Comparison of ENCODE assay signal across 12 cellular contexts in genomic region chr2:216829533-216829932, GRCh38. TPM values are rescaled to one million over a fixed set of nuclear protein-coding genes. Genes with fewer than 3 reads are reported as not detected.
DNase-seq lines count a peak whose midpoint lies in the region; ATAC-seq, FAIRE-seq and TF ChIP-seq lines count a peak whose summit lies in the region.
"Had no signal": no experiment of that assay in that cellular context is flagged by ENCODE, and none has a peak within 500 bp of the region (broad histone marks: within the 10 kb centered on the region; RNA-seq: fewer than 3 reads in every experiment).

No MANE protein-coding gene starts in this region.

- peak; percentile 95 to 99 (median 96) for ATAC-seq in right lobe of liver
- no peak for ATAC-seq in HG03159 (IDR thresholded peaks at IDR 0.05; ENCODE audit: unreplicated experiment)
- no peak for ATAC-seq in GM18511 (IDR thresholded peaks at IDR 0.05; ENCODE audit: unreplicated experiment)
- ATAC-seq: naive thymus-derived CD8-positive, alpha-beta T cell had no signal

- DNase-seq in AG08395 (ENCODE audit: low spot score): peak; percentile 71
- DNase-seq in NCI-H2029 (lab: John Stamatoyannopoulos, UW): peak; percentile 89
- peak; percentile 43 for DNase-seq in bronchial epithelial cell (ENCODE audit: low read depth)
- DNase-seq in right lobe of liver: peak; percentile 88 to 98 (median 94)
- no peak for DNase-seq in GM20000 (ENCODE audit: low spot score)
- DNase-seq in NCI-H524 (lab: John Stamatoyannopoulos, UW): no peak
- DNase-seq: naive thymus-derived CD8-positive, alpha-beta T cell; stimulated activated naive CD4-positive, alpha-beta T cell treated with Interleukin-2 at 50 U/mL for 16 hours had no signal

- no peak for TF ChIP-seq POLR2A in right lobe of liver (IDR thresholded peaks at IDR 0.05)

- H3K9me3 ChIP-seq in right lobe of liver: no peaks in the 10 kb centered on the region
- H3K9me3 ChIP-seq: BLaER1 treated with 17β-estradiol and CSF1 and Interleukin-3, amounts not matched to agents 10 nM and 100 nM had no signal

- H3K27me3 ChIP-seq in bronchial epithelial cell (ENCODE audit: control insufficient read depth, insufficient read depth, low read length) (peaks cover 3% of the 10 kb centered on the region), right lobe of liver (no peaks in the 10 kb centered on the region)
- H3K27me3 ChIP-seq: BLaER1 treated with 17β-estradiol and CSF1 and Interleukin-3, amounts not matched to agents 10 nM and 100 nM had no signal

- H3K27ac ChIP-seq in right lobe of liver: peak overlapping the region in 2 of 3 donors; percentile 48 to 64
- H3K27ac ChIP-seq: BLaER1 treated with 17β-estradiol and CSF1 and Interleukin-3, amounts not matched to agents 10 nM and 100 nM had no signal

- TF ChIP-seq CTCF in bronchial epithelial cell (IDR thresholded peaks at IDR 0.05; ENCODE audit: insufficient read depth, low read length, severe bottlenecking) (no peak), right lobe of liver (IDR thresholded peaks at IDR 0.05) (no peak), GM20000 (IDR thresholded peaks at IDR 0.05; ENCODE audit: extremely low read depth, missing control alignments) (no peak)

- H3K4me3 ChIP-seq in bronchial epithelial cell (ENCODE audit: low read depth, low read length) (no peak overlapping the region), right lobe of liver (no peak overlapping the region)
- H3K4me3 ChIP-seq: BLaER1 treated with 17β-estradiol and CSF1 and Interleukin-3, amounts not matched to agents 10 nM and 100 nM had no signal

- intact Hi-C loops in right lobe of liver (cut with DNase I): no loop called here

- 25% methylated on average over 4 of the region's 4 CpGs for WGBS in right lobe of liver (ENCODE audit: insufficient coverage, low coverage, low lambda C conversion rate, missing lambda C conversion rate)

- no peaks in the 10 kb centered on the region for H3K36me3 ChIP-seq in bronchial epithelial cell (ENCODE audit: control insufficient read depth, insufficient read depth, low read length)
- H3K36me3 ChIP-seq in right lobe of liver: no peaks in the 10 kb centered on the region
- H3K36me3 ChIP-seq: BLaER1 treated with 17β-estradiol and CSF1 and Interleukin-3, amounts not matched to agents 10 nM and 100 nM had no signal

- H3K4me1 ChIP-seq in right lobe of liver: peaks cover 0 to 5% (median 2%) of the 10 kb centered on the region in 4 donors

- no peak for FAIRE-seq in bronchial epithelial cell (lab: Jason Lieb, UNC)
- FAIRE-seq: GM19239 had no signal

RNA-seq across cellular contexts. Expression of gene TNP1, which starts 30.3 kb away (rescaled TPM):
- total RNA-seq in bronchial epithelial cell: not detected in 2 replicates
- not detected for total RNA-seq in right lobe of liver
- total RNA-seq: naive thymus-derived CD8-positive, alpha-beta T cell had no signal

Comparison
In these comparisons a context has a peak if more than half of its experiments do, and no peak if none do; other contexts are left out.
1. DNase-seq: peak in AG08395 (single experiment), NCI-H2029 (single experiment), bronchial epithelial cell (single experiment) and right lobe of liver (3 of 3); none in GM20000 (single experiment) and NCI-H524 (0 of 2).
2. ATAC-seq: peak in right lobe of liver (4 of 4); none in HG03159 (single experiment) and GM18511 (single experiment).